Comparison of ENCODE assay signal across 1 cellular context in genomic region chr11:117928818-117929567, GRCh38.
A peak's percentile ranks its signal among the peaks of the same experiment; 100 is the strongest.
TF ChIP-seq lines count a peak whose summit lies in the region.

TMPRSS13 (minus strand) TSS chr11:117929402; CDS start chr11:117929307, 95 bp downstream.

TF ChIP-seq in HCT116, 20 proteins besides CTCF, POLR2A, EP300 and RAD21 (continued from another document):
- TF ChIP-seq, protein P1, sequence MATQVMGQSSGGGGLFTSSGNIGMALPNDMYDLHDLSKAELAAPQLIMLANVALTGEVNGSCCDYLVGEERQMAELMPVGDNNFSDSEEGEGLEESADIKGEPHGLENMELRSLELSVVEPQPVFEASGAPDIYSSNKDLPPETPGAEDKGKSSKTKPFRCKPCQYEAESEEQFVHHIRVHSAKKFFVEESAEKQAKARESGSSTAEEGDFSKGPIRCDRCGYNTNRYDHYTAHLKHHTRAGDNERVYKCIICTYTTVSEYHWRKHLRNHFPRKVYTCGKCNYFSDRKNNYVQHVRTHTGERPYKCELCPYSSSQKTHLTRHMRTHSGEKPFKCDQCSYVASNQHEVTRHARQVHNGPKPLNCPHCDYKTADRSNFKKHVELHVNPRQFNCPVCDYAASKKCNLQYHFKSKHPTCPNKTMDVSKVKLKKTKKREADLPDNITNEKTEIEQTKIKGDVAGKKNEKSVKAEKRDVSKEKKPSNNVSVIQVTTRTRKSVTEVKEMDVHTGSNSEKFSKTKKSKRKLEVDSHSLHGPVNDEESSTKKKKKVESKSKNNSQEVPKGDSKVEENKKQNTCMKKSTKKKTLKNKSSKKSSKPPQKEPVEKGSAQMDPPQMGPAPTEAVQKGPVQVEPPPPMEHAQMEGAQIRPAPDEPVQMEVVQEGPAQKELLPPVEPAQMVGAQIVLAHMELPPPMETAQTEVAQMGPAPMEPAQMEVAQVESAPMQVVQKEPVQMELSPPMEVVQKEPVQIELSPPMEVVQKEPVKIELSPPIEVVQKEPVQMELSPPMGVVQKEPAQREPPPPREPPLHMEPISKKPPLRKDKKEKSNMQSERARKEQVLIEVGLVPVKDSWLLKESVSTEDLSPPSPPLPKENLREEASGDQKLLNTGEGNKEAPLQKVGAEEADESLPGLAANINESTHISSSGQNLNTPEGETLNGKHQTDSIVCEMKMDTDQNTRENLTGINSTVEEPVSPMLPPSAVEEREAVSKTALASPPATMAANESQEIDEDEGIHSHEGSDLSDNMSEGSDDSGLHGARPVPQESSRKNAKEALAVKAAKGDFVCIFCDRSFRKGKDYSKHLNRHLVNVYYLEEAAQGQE (IDR thresholded peaks at IDR 0.05; ENCODE audit: low read depth), result no peak
- TF ChIP-seq SP1 (IDR thresholded peaks at IDR 0.05; ENCODE audit: low read depth) (peak; percentile 55; the same call in 1 of the 2 replicates), ELF1 (IDR thresholded peaks at IDR 0.05; ENCODE audit: borderline replicate concordance, low read depth) (no peak), ZNF274 (IDR thresholded peaks at IDR 0.05; ENCODE audit: low read depth, low read length) (no peak), FOSL1 (IDR thresholded peaks at IDR 0.05; ENCODE audit: low read depth) (no peak)
